Comparison of ENCODE assay signal across 1 cellular context in genomic region chr16:81617021-81617346, GRCh38.
TF ChIP-seq lines count a peak whose summit lies in the region.

No MANE protein-coding gene starts in this region.

TF ChIP-seq in GM12878, 131 proteins besides CTCF, POLR2A, EP300 and RAD21 (continued from another document):
- TF ChIP-seq NKRF (conservative IDR thresholded peaks at IDR 0.05) (no peak), CEBPB (IDR thresholded peaks at IDR 0.05; ENCODE audit: borderline replicate concordance in 1 of 2, low read depth in 2 of 2, low read length in 2 of 2) (no peak), RELA (IDR thresholded peaks at IDR 0.05; ENCODE audit: borderline replicate concordance, partially characterized antibody) (no peak), SRF (IDR thresholded peaks at IDR 0.05; ENCODE audit: low read depth in 2 of 2, low read length in 2 of 2) (no peak)
